Comparison of ENCODE assay signal across 1 cellular context in the genomic region with DNA sequence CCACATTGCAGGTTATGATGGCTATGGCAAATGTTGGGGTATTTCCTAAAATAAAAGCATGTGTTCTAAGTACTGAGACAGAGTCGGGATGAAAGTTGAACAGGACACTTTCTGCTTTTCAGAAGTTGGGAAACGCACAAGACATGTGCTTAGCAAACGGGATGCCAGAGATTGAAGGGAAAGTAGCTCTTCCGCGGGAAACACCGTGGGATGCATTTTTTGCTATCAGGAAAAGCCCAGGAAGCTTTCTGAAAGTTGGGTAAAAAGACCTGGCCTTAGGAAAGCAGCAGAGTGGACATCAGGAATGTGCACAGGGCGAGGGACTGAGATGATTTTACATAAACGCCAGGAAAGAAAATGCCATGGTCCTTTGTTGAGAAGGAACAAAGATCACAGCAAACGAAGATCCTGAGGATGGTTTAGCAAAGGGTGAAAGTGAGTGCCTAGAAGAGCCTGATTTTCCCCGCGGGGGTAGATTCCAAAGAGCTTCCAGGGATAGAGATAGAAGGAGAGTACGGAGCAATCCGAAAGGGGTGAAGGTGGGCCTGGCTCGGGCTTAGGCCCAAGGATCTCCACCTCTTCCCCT.
TF ChIP-seq lines count a peak whose summit lies in the region.

No MANE protein-coding gene starts in this region.

TF ChIP-seq in HepG2, 621 proteins besides CTCF, POLR2A, EP300 and RAD21 (continued from another document and continues in another):
- TF ChIP-seq, protein P1, sequence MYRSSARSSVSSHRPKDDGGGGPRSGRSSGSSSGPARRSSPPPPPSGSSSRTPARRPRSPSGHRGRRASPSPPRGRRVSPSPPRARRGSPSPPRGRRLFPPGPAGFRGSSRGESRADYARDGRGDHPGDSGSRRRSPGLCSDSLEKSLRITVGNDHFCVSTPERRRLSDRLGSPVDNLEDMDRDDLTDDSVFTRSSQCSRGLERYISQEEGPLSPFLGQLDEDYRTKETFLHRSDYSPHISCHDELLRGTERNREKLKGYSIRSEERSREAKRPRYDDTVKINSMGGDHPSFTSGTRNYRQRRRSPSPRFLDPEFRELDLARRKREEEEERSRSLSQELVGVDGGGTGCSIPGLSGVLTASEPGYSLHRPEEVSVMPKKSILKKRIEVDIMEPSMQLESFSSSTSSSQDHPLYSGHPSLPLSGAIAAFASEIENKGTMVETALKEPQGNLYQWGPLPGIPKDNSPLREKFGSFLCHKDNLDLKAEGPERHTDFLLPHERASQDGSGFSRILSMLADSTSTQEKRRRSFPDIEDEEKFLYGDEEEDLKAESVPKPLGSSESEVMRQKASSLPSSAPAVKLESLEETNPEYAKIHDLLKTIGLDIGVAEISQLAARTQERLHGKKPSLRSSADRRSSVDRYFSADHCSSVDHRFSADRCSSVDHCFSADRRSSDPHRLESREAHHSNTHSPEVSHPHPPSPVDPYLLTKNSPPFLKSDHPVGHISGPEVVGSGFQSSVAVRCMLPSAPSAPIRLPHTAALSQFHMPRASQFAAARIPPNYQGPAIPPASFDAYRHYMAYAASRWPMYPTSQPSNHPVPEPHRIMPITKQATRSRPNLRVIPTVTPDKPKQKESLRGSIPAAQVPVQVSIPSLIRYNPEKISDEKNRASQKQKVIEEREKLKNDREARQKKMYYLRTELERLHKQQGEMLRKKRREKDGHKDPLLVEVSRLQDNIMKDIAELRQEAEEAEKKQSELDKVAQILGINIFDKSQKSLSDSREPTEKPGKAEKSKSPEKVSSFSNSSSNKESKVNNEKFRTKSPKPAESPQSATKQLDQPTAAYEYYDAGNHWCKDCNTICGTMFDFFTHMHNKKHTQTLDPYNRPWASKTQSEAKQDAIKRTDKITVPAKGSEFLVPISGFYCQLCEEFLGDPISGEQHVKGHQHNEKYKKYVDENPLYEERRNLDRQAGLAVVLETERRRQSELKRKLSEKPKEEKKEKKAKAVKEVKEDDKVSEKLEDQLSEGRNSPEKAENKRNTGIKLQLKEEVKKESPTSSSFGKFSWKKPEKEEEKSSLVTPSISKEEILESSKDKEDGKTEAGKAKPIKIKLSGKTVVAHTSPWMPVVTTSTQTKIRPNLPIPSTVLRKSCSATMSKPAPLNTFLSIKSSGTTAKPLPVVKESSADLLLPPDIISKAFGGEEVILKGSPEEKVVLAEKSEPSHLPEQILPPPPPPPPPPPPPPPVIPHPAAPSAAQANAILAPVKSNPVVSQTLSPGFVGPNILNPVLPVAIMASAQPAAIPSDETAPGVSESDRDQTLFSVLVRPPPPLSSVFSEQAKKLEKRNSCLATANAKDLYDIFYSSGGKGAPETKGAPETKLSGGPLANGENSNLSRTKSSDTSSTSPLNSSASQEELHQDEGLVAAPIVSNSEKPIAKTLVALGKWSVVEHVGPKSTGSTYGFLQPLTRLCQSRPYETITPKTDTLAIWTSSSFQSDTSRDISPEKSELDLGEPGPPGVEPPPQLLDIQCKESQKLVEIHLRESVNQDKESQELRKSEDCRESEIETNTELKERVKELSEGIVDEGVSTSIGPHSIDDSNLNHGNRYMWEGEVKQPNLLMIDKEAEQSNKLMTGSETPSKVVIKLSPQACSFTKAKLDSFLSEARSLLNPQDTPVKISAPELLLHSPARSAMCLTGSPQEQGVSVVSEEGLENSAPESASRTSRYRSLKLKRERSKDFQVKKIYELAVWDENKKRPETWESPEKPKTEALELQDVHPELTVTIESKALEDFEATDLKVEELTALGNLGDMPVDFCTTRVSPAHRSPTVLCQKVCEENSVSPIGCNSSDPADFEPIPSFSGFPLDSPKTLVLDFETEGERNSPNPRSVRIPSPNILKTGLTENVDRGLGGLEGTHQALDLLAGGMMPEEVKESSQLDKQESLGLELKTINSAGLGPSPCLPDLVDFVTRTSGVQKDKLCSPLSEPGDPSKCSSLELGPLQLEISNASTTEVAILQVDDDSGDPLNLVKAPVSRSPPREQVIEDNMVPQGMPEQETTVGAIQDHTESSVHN (CRISPR knock-in tag; IDR thresholded peaks at IDR 0.05), result no peak
- TF ChIP-seq, protein P2, sequence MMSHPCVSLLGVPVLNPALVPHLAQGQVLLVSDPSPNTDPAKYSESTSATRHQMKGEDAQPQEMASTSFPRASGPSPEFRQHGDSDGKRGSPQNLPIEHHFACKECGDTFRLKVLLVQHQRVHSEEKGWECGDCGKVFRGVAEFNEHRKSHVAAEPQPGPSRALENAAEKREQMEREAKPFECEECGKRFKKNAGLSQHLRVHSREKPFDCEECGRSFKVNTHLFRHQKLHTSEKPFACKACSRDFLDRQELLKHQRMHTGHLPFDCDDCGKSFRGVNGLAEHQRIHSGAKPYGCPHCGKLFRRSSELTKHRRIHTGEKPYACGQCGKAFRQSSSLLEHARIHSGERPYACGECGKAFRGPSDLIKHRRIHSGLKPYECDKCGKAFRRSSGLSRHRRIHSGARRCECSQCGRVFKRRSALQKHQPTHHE (CRISPR knock-in tag; IDR thresholded peaks at IDR 0.05; ENCODE audit: borderline replicate concordance), result no peak
- TF ChIP-seq ZNF775 (CRISPR knock-in tag; IDR thresholded peaks at IDR 0.05; ENCODE audit: borderline replicate concordance) (no peak), EEA1 (CRISPR knock-in tag; IDR thresholded peaks at IDR 0.05; ENCODE audit: borderline replicate concordance) (no peak), HOXA5 (CRISPR knock-in tag; IDR thresholded peaks at IDR 0.05) (no peak), HDAC1 (CRISPR knock-in tag; IDR thresholded peaks at IDR 0.05) (no peak), TAF1 (CRISPR knock-in tag; IDR thresholded peaks at IDR 0.05) (no peak), ZC3H4 (CRISPR knock-in tag; IDR thresholded peaks at IDR 0.05; ENCODE audit: borderline replicate concordance) (no peak), ZNF605 (CRISPR knock-in tag; IDR thresholded peaks at IDR 0.05) (0 out of 2 replicates have a peak, but pooled peaks have one; percentile 14), ZNF256 (CRISPR knock-in tag; conservative IDR thresholded peaks at IDR 0.05) (no peak), ZBTB21 (CRISPR knock-in tag; IDR thresholded peaks at IDR 0.05) (no peak), MEIS2 (CRISPR knock-in tag; IDR thresholded peaks at IDR 0.05) (no peak), ZNF10 (CRISPR knock-in tag; IDR thresholded peaks at IDR 0.05; ENCODE audit: borderline replicate concordance, low read depth) (no peak), NKX3-1 (CRISPR knock-in tag; IDR thresholded peaks at IDR 0.05) (0 out of 2 replicates have a peak, but pooled peaks have one; percentile 15), ZFP36L2 (CRISPR knock-in tag; IDR thresholded peaks at IDR 0.05) (no peak), ZNF546 (CRISPR knock-in tag; conservative IDR thresholded peaks at IDR 0.05) (no peak), HES4 (CRISPR knock-in tag; IDR thresholded peaks at IDR 0.05; ENCODE audit: borderline replicate concordance) (no peak), HNF4G (IDR thresholded peaks at IDR 0.05; ENCODE audit: borderline replicate concordance, low read depth, low read length) (no peak), HNF4G (CRISPR knock-in tag; IDR thresholded peaks at IDR 0.05; ENCODE audit: borderline replicate concordance, low read depth) (no peak), NONO (IDR thresholded peaks at IDR 0.05) (no peak), NONO (CRISPR knock-in tag; conservative IDR thresholded peaks at IDR 0.05) (no peak), YEATS2 (CRISPR knock-in tag; IDR thresholded peaks at IDR 0.05; ENCODE audit: borderline replicate concordance) (peak; percentile 9; the same call in 1 of the 2 replicates), NFIB (CRISPR knock-in tag; IDR thresholded peaks at IDR 0.05; ENCODE audit: borderline replicate concordance) (no peak), HNF4A (CRISPR knock-in tag; IDR thresholded peaks at IDR 0.05) (no peak), DMAP1 (CRISPR knock-in tag; IDR thresholded peaks at IDR 0.05) (peak; percentile 51; the same call in 1 of the 2 replicates), NFIC (IDR thresholded peaks at IDR 0.05; ENCODE audit: low read length) (no peak), ZNF180 (CRISPR knock-in tag; IDR thresholded peaks at IDR 0.05; ENCODE audit: borderline replicate concordance, low read depth) (no peak), SATB2 (CRISPR knock-in tag; IDR thresholded peaks at IDR 0.05) (no peak), ZNF260 (CRISPR knock-in tag; IDR thresholded peaks at IDR 0.05; ENCODE audit: borderline replicate concordance, low read depth) (no peak), SAP130 (CRISPR knock-in tag; IDR thresholded peaks at IDR 0.05; ENCODE audit: low read depth) (peak; percentile 33; the same call in 1 of the 2 replicates), SRSF9 (IDR thresholded peaks at IDR 0.05; ENCODE audit: borderline replicate concordance, insufficient read depth, low read depth, low read length, poor library complexity, severe bottlenecking) (no peak), RXRB (CRISPR knock-in tag; IDR thresholded peaks at IDR 0.05; ENCODE audit: borderline replicate concordance) (no peak), ZNF607 (CRISPR knock-in tag; IDR thresholded peaks at IDR 0.05; ENCODE audit: borderline replicate concordance) (no peak), ZFP36 (IDR thresholded peaks at IDR 0.05; ENCODE audit: borderline replicate concordance, low read depth, low read length, partially characterized antibody) (no peak)
- TF ChIP-seq, protein P3, sequence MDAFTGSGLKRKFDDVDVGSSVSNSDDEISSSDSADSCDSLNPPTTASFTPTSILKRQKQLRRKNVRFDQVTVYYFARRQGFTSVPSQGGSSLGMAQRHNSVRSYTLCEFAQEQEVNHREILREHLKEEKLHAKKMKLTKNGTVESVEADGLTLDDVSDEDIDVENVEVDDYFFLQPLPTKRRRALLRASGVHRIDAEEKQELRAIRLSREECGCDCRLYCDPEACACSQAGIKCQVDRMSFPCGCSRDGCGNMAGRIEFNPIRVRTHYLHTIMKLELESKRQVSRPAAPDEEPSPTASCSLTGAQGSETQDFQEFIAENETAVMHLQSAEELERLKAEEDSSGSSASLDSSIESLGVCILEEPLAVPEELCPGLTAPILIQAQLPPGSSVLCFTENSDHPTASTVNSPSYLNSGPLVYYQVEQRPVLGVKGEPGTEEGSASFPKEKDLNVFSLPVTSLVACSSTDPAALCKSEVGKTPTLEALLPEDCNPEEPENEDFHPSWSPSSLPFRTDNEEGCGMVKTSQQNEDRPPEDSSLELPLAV (CRISPR knock-in tag; conservative IDR thresholded peaks at IDR 0.05; ENCODE audit: low read depth), result no peak
- TF ChIP-seq, protein P4, sequence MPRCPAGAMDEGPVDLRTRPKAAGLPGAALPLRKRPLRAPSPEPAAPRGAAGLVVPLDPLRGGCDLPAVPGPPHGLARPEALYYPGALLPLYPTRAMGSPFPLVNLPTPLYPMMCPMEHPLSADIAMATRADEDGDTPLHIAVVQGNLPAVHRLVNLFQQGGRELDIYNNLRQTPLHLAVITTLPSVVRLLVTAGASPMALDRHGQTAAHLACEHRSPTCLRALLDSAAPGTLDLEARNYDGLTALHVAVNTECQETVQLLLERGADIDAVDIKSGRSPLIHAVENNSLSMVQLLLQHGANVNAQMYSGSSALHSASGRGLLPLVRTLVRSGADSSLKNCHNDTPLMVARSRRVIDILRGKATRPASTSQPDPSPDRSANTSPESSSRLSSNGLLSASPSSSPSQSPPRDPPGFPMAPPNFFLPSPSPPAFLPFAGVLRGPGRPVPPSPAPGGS (CRISPR knock-in tag; IDR thresholded peaks at IDR 0.05), result no peak
- TF ChIP-seq, protein P5, sequence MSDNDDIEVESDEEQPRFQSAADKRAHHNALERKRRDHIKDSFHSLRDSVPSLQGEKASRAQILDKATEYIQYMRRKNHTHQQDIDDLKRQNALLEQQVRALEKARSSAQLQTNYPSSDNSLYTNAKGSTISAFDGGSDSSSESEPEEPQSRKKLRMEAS (IDR thresholded peaks at IDR 0.05), result no peak
- TF ChIP-seq, protein P6, sequence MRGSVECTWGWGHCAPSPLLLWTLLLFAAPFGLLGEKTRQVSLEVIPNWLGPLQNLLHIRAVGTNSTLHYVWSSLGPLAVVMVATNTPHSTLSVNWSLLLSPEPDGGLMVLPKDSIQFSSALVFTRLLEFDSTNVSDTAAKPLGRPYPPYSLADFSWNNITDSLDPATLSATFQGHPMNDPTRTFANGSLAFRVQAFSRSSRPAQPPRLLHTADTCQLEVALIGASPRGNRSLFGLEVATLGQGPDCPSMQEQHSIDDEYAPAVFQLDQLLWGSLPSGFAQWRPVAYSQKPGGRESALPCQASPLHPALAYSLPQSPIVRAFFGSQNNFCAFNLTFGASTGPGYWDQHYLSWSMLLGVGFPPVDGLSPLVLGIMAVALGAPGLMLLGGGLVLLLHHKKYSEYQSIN (CRISPR knock-in tag; IDR thresholded peaks at IDR 0.05; ENCODE audit: borderline replicate concordance), result no peak
- TF ChIP-seq, protein P7, sequence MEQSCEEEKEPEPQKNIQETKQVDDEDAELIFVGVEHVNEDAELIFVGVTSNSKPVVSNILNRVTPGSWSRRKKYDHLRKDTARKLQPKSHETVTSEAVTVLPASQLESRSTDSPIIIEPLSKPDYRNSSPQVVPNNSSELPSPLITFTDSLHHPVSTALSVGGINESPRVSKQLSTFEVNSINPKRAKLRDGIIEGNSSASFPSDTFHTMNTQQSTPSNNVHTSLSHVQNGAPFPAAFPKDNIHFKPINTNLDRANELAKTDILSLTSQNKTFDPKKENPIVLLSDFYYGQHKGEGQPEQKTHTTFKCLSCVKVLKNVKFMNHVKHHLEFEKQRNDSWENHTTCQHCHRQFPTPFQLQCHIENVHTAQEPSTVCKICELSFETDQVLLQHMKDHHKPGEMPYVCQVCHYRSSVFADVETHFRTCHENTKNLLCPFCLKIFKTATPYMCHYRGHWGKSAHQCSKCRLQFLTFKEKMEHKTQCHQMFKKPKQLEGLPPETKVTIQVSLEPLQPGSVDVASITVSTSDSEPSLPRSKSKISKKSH (CRISPR knock-in tag; IDR thresholded peaks at IDR 0.05; ENCODE audit: borderline replicate concordance), result 0 out of 2 replicates have a peak, but pooled peaks have one; percentile 25
- TF ChIP-seq, protein P8, sequence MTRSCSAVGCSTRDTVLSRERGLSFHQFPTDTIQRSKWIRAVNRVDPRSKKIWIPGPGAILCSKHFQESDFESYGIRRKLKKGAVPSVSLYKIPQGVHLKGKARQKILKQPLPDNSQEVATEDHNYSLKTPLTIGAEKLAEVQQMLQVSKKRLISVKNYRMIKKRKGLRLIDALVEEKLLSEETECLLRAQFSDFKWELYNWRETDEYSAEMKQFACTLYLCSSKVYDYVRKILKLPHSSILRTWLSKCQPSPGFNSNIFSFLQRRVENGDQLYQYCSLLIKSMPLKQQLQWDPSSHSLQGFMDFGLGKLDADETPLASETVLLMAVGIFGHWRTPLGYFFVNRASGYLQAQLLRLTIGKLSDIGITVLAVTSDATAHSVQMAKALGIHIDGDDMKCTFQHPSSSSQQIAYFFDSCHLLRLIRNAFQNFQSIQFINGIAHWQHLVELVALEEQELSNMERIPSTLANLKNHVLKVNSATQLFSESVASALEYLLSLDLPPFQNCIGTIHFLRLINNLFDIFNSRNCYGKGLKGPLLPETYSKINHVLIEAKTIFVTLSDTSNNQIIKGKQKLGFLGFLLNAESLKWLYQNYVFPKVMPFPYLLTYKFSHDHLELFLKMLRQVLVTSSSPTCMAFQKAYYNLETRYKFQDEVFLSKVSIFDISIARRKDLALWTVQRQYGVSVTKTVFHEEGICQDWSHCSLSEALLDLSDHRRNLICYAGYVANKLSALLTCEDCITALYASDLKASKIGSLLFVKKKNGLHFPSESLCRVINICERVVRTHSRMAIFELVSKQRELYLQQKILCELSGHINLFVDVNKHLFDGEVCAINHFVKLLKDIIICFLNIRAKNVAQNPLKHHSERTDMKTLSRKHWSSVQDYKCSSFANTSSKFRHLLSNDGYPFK (CRISPR knock-in tag; IDR thresholded peaks at IDR 0.05; ENCODE audit: borderline replicate concordance), result no peak
- TF ChIP-seq, protein P9, sequence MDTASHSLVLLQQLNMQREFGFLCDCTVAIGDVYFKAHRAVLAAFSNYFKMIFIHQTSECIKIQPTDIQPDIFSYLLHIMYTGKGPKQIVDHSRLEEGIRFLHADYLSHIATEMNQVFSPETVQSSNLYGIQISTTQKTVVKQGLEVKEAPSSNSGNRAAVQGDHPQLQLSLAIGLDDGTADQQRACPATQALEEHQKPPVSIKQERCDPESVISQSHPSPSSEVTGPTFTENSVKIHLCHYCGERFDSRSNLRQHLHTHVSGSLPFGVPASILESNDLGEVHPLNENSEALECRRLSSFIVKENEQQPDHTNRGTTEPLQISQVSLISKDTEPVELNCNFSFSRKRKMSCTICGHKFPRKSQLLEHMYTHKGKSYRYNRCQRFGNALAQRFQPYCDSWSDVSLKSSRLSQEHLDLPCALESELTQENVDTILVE (CRISPR knock-in tag; IDR thresholded peaks at IDR 0.05), result no peak
